11 cellular contexts compared by ENCODE assay signal in the genomic region with DNA sequence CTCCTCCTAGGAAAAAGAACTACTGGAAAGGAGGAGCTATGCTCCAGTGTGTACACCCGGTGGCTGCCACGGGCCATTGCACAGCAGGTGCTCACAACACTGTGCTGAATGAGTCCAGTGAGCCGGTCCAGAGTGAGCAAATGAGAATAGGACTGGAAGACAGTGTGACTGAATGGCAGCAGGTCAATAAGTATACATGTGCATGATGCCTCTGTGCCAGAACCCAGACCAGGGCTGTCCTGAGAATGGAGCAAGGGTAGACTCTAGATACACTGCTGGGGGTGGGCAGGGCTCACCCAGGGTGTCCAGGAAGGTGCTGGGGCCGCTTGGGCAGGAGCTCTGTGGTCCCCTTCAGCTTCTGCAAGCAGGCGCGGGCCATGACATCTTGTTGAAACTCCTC. TPM values are rescaled to one million over a fixed set of nuclear protein-coding genes. Genes with fewer than 3 reads are reported as not detected.
DNase-seq lines count a peak whose midpoint lies in the region; TF ChIP-seq lines count a peak whose summit lies in the region.
"Had no signal": no experiment of that assay in that cellular context is flagged by ENCODE, and none has a peak within 500 bp of the region (broad histone marks: within the 10 kb centered on the region; RNA-seq: fewer than 3 reads in every experiment).

No MANE protein-coding gene starts in this region.

- peaks cover 100% of the 10 kb centered on the region for H3K36me3 ChIP-seq in OCI-LY7 (ENCODE audit: insufficient read depth, low read length)

- H3K27ac ChIP-seq in OCI-LY7 (ENCODE audit: low read depth, low read length, poor library complexity, severe bottlenecking), result peak overlapping the region; percentile 16
- H3K27ac ChIP-seq: pancreas had no signal

- H3K9me3 ChIP-seq in OCI-LY7 (ENCODE audit: low read length), result no peaks in the 10 kb centered on the region
- H3K9me3 ChIP-seq: pancreas had no signal

- H3K4me1 ChIP-seq in OCI-LY7 (ENCODE audit: insufficient read depth, low read length, poor library complexity, severe bottlenecking), result peaks cover 9% of the 10 kb centered on the region

- POLR2A ChIA-PET in OCI-LY7 (lab: Charles Lee), result no interaction called here

- peaks cover 21% of the 10 kb centered on the region; the same call in 1 of the 2 replicates for H3K79me2 ChIP-seq in OCI-LY7 (ENCODE audit: insufficient read depth, low read depth, low read length)

- no peak overlapping the region for H2AFZ ChIP-seq in OCI-LY7 (ENCODE audit: low read length)

- DNase-seq in NCI-H748 treated with DMSO at 0.1 percent for 48 hours (lab: John Stamatoyannopoulos, UW), result peak; percentile 8
- DNase-seq in NCI-H748 (lab: John Stamatoyannopoulos, UW; ENCODE audit: unreplicated experiment), result no peak
- DNase-seq in DMS53 treated with DMSO at 0.1 percent for 48 hours (lab: John Stamatoyannopoulos, UW; ENCODE audit: unreplicated experiment), result peak; percentile 43
- DNase-seq in OCI-LY7 (ENCODE audit: low spot score), result peak; percentile 31
- peak; percentile 37 for DNase-seq in kidney tubule cell (ENCODE audit: low spot score)
- DNase-seq in stimulated activated CD4-positive, alpha-beta T cell treated with anti-CD3 and anti-CD28 coated beads, Interleukin-4, amount 100 ng/mL, for 1 hour, result no peak
- DNase-seq in NCI-H1436 (lab: John Stamatoyannopoulos, UW), result no peak
- DNase-seq: caudate nucleus, NCI-H774, RPMI8226 had no signal

- CTCF ChIA-PET in OCI-LY7 (lab: Charles Lee; ENCODE audit: unreplicated experiment), result no interaction called here

- intact Hi-C loops in OCI-LY7 (cut with micrococcal nuclease; ENCODE audit: unreplicated experiment), result no loop called here

- TF ChIP-seq CTCF in OCI-LY7 (conservative IDR thresholded peaks at IDR 0.05; ENCODE audit: low read length), result no peak

- no peaks in the 10 kb centered on the region for H3K9me2 ChIP-seq in OCI-LY7 (ENCODE audit: insufficient read depth, low read length)

- H3K4me2 ChIP-seq in OCI-LY7 (ENCODE audit: low read length), result no peak overlapping the region

- no peak overlapping the region for H3K4me3 ChIP-seq in OCI-LY7 (ENCODE audit: low read depth, low read length, poor library complexity, severe bottlenecking)
- H3K4me3 ChIP-seq: pancreas had no signal

- no TSS peak for BruUV-seq in OCI-LY7 (replicated peaks; lab: Mats Ljungman, UMichigan)

- H4K20me1 ChIP-seq in OCI-LY7 (ENCODE audit: insufficient read depth, low read length), result peaks cover 15% of the 10 kb centered on the region

RNA-seq across cellular contexts. Expression of gene POLG, which starts 8.3 kb away (rescaled TPM):
- total RNA-seq in OCI-LY7 (2014; rRNA removed; shearing (Covaris generic)), result 78.3 and 80.2 TPM in 2 replicates
- 91.6 and 93.7 TPM in 2 replicates for total RNA-seq in OCI-LY7 (2022)

Comparison
In these comparisons a context has a peak if more than half of its experiments do, and no peak if none do; other contexts are left out.
1. DNase-seq: peak in NCI-H748 treated with DMSO at 0.1 percent for 48 hours (single experiment), DMS53 treated with DMSO at 0.1 percent for 48 hours (single experiment), OCI-LY7 (single experiment) and kidney tubule cell (single experiment); none in NCI-H748 (single experiment), stimulated activated CD4-positive, alpha-beta T cell treated with anti-CD3 and anti-CD28 coated beads, Interleukin-4, amount 100 ng/mL, for 1 hour (single experiment) and NCI-H1436 (single experiment).